Comparison of ENCODE assay signal across 15 cellular contexts in genomic region chr6:4369616-4370015, GRCh38.
DNase-seq lines count a peak whose midpoint lies in the region; ATAC-seq and TF ChIP-seq lines count a peak whose summit lies in the region.
"Had no signal": no experiment of that assay in that cellular context is flagged by ENCODE, and none has a peak within 500 bp of the region (broad histone marks: within the 10 kb centered on the region; RNA-seq: fewer than 3 reads in every experiment).

No MANE protein-coding gene starts in this region.

- H3K36me3 Mint-ChIP-seq in nephron progenitor cell (ENCODE audit: low read depth), result no peaks in the 10 kb centered on the region

- CTCF ChIA-PET in HCT116 (lab: Charles Lee), result no interaction called here

- H3K9me2 ChIP-seq in HCT116 (ENCODE audit: insufficient read depth), result no peaks in the 10 kb centered on the region

- H3K27me3 ChIP-seq in HCT116 (ENCODE audit: insufficient read depth, low read length), result no peaks in the 10 kb centered on the region
- H3K27me3 ChIP-seq in SJCRH30, result no peaks in the 10 kb centered on the region
- H3K27me3 ChIP-seq: uterus had no signal

- DNase-seq in HCT116 (ENCODE audit: low read depth, low spot score) (no peak), SJCRH30 (peak in 1 of 2 experiments; percentile 35), fibroblast of mammary gland (ENCODE audit: low read depth) (peak; percentile 89), skeletal muscle cell (ENCODE audit: low read depth) (peak; percentile 73), NAMALWA (ENCODE audit: low spot score) (no peak), nephron progenitor cell (no peak)
- DNase-seq: activated CD4-positive, CD25-positive, alpha-beta regulatory T cell; hippocampal formation; NCI-H2107; small intestine; stimulated activated CD8-positive, alpha-beta memory T cell treated with anti-CD3 and anti-CD28 coated beads, Interleukin-4, amount 100 ng/mL, for 48 hours; uterus had no signal

- intact Hi-C loops in HCT116 (cut with micrococcal nuclease), result no loop called here

- no peak for TF ChIP-seq RAD21 in HCT116 (IDR thresholded peaks at IDR 0.05; ENCODE audit: low read depth)

- peaks cover 17% of the 10 kb centered on the region for H3K27me3 Mint-ChIP-seq in nephron progenitor cell (ENCODE audit: low read depth, poor library complexity)

- RAD21 ChIA-PET in HCT116 (lab: Charles Lee; ENCODE audit: low non-redundant PET in 1 of 2, low total read pairs in 2 of 2, uncharacterized antibody in 2 of 2, unreplicated experiment in 2 of 2), result no interaction called here

- peaks cover 3% of the 10 kb centered on the region for H3K9me3 Mint-ChIP-seq in nephron progenitor cell

- no peak overlapping the region for H3K9ac ChIP-seq in HCT116 (ENCODE audit: low read length)

- no peak overlapping the region for H3K4me3 Mint-ChIP-seq in nephron progenitor cell

- no peak overlapping the region for H3K27ac Mint-ChIP-seq in nephron progenitor cell

- TF ChIP-seq POLR2A in HCT116 (IDR thresholded peaks at IDR 0.05; ENCODE audit: borderline replicate concordance, extremely low read depth, insufficient read depth, insufficient read length), result no peak

- H3K9me3 ChIP-seq in HCT116 (ENCODE audit: control insufficient read depth in 1 of 2, insufficient read depth in 1 of 2, low read depth in 1 of 2, low read length in 2 of 2) (no peaks in the 10 kb centered on the region), SJCRH30 (replicated peaks) (no peaks in the 10 kb centered on the region)
- H3K9me3 ChIP-seq: uterus had no signal

- no peaks in the 10 kb centered on the region for H4K20me1 ChIP-seq in HCT116 (ENCODE audit: insufficient read depth)

- H2AFZ ChIP-seq in HCT116 (ENCODE audit: low read depth, low read length, poor library complexity, severe bottlenecking), result no peak overlapping the region

- H3K4me1 ChIP-seq in HCT116 (ENCODE audit: control insufficient read depth in 1 of 2, insufficient read depth in 2 of 2, low read length in 2 of 2) (peaks cover 0 to 21% of the 10 kb centered on the region in 2 experiments; a peak in 1 of 4 replicates), SJCRH30 (peaks cover 56% of the 10 kb centered on the region)
- H3K4me1 ChIP-seq: uterus had no signal

- ATAC-seq in HCT116 (no peak), GM21526 (IDR thresholded peaks at IDR 0.05; ENCODE audit: low FRiP score, unreplicated experiment) (no peak)
- ATAC-seq: Panc1 had no signal

- TF ChIP-seq CTCF in HCT116 (IDR thresholded peaks at IDR 0.05 in 2 of 3, conservative IDR thresholded peaks at IDR 0.05 in 1 of 3; ENCODE audit: borderline replicate concordance in 1 of 3, insufficient read depth in 1 of 3, low read depth in 2 of 3, low read length in 2 of 3) (no peak), fibroblast of mammary gland (conservative IDR thresholded peaks at IDR 0.05; ENCODE audit: control insufficient read depth, insufficient read depth, low read depth, low read length) (no peak), nephron progenitor cell (IDR thresholded peaks at IDR 0.05) (no peak)

- POLR2A ChIA-PET in HCT116 (lab: Charles Lee), result no interaction called here

- no peak overlapping the region for H3K27ac ChIP-seq in HCT116 (ENCODE audit: low read depth, low read length)
- H3K27ac ChIP-seq in SJCRH30, result peak overlapping the region; percentile 84
- H3K27ac ChIP-seq: coronary artery, uterus had no signal

- H3K36me3 ChIP-seq in HCT116 (ENCODE audit: control insufficient read depth in 1 of 2, insufficient read depth in 2 of 2, low read length in 2 of 2) (no peaks in the 10 kb centered on the region), SJCRH30 (no peaks in the 10 kb centered on the region)
- H3K36me3 ChIP-seq: uterus had no signal

- H3K79me2 ChIP-seq in HCT116 (ENCODE audit: insufficient read depth, low read length), result no peaks in the 10 kb centered on the region

- peaks cover 58% of the 10 kb centered on the region for H3K4me1 Mint-ChIP-seq in nephron progenitor cell

- no TSS peak for BruUV-seq in HCT116 (replicated peaks; lab: Mats Ljungman, UMichigan)

- H3K4me2 ChIP-seq in HCT116 (ENCODE audit: low read length), result 0 out of 2 replicates have a peak overlapping the region, but pooled peaks have one; percentile 34

- H3K4me3 ChIP-seq in HCT116 (replicated peaks in 1 of 2; ENCODE audit: low read depth in 1 of 2, low read length in 2 of 2) (no peak overlapping the region), SJCRH30 (no peak overlapping the region), fibroblast of mammary gland (ENCODE audit: control insufficient read depth, low read depth, low read length) (peak overlapping the region; percentile 13), skeletal muscle cell (ENCODE audit: low read depth, low read length) (peak overlapping the region; percentile 15)
- H3K4me3 ChIP-seq: coronary artery, uterus had no signal

TF ChIP-seq in HCT116, 20 proteins besides CTCF, POLR2A, EP300 and RAD21:
- TF ChIP-seq ZNF274 (IDR thresholded peaks at IDR 0.05; ENCODE audit: low read depth, low read length), result no peak
- TF ChIP-seq ELF1 (IDR thresholded peaks at IDR 0.05; ENCODE audit: borderline replicate concordance, low read depth), result no peak
- no peak for TF ChIP-seq EGR1 (IDR thresholded peaks at IDR 0.05; ENCODE audit: low read depth)
- TF ChIP-seq CEBPB (IDR thresholded peaks at IDR 0.05; ENCODE audit: low read depth), result no peak
- TF ChIP-seq ATF3 (IDR thresholded peaks at IDR 0.05), result no peak
- TF ChIP-seq TCF7L2 (IDR thresholded peaks at IDR 0.05; ENCODE audit: borderline replicate concordance, extremely low read depth, insufficient read depth, insufficient read length), result no peak
- TF ChIP-seq FOSL1 (IDR thresholded peaks at IDR 0.05; ENCODE audit: low read depth), result no peak
- no peak for TF ChIP-seq SRF (IDR thresholded peaks at IDR 0.05; ENCODE audit: low read depth)

Comparison
In these comparisons a context has a peak if more than half of its experiments do, and no peak if none do; other contexts are left out.
1. DNase-seq: peak in fibroblast of mammary gland (single experiment) and skeletal muscle cell (single experiment); none in HCT116 (single experiment), NAMALWA (single experiment) and nephron progenitor cell (single experiment).
2. H3K4me3 ChIP-seq: peak in fibroblast of mammary gland (single experiment) and skeletal muscle cell (single experiment); none in HCT116 (0 of 2) and SJCRH30 (single experiment).